Comparison of ENCODE assay signal across 15 cellular contexts in the genomic region with DNA sequence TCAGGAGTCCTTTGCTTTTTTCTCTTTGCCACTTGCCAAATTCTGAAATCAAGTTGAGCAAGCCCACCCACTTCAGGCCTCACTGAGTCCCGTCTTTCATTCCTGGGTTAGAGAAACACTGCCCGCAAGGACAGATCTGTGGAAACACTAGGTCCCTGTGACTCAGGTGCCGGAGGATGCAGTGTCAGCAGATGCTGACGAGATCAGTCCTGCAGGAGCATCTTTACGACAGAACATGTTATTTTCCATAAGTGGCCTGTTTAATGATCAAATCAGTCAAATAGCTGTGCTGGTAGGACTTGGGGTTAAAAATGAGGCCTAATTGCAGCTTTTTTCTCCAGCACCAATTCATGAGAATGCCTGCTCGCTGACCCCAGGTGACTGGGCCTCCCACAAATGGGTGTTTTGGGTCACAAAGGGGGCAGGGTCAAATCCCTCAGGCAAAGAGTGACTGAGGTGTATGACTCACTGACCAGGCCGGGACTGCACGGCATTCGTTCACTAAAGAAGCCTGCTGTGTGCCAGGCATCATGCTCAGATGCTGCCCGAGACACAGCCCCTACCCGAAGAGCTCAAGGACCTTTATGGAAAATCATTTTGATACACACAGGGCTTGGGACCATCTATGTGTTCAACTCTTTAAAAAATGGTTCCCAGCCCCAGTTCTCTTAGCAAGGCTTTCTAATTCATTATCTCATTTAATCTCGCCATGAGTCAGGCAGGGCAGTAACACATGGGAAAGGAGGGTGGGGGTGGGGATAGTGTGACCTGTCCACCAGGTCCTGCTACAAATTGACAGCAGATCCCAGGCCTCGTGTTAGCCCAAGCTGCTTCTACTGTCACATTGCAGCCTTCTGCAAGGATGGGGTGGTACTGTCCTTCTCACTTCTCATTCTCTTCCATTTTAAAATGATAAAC. TPM values are rescaled to one million over a fixed set of nuclear protein-coding genes. Genes with fewer than 3 reads are reported as not detected.
DNase-seq lines count a peak whose midpoint lies in the region; ATAC-seq and TF ChIP-seq lines count a peak whose summit lies in the region.
"Had no signal": no experiment of that assay in that cellular context is flagged by ENCODE, and none has a peak within 500 bp of the region (broad histone marks: within the 10 kb centered on the region; RNA-seq: fewer than 3 reads in every experiment).

No MANE protein-coding gene starts in this region.

- H3K4me1 ChIP-seq in SK-N-SH (ENCODE audit: control insufficient read depth in 1 of 2, insufficient read depth in 2 of 2, low read depth in 1 of 2, low read length in 1 of 2), result peaks cover 15 to 35% of the 10 kb centered on the region in 2 experiments

- no peak overlapping the region; the same call in 1 of the 2 replicates for H3K9ac ChIP-seq in SK-N-SH

- no peak overlapping the region for H3K4me3 ChIP-seq in SK-N-SH (ENCODE audit: low read depth in 2 of 2, low read length in 1 of 2)
- H3K4me3 ChIP-seq: dorsolateral prefrontal cortex, skin epidermis had no signal

- H3K27me3 ChIP-seq in SK-N-SH (ENCODE audit: insufficient read depth), result no peaks in the 10 kb centered on the region
- H3K27me3 ChIP-seq: BE2C, dorsolateral prefrontal cortex had no signal

- no peaks in the 10 kb centered on the region for H3K79me2 ChIP-seq in SK-N-SH (ENCODE audit: insufficient read depth)

- peaks cover 0 to 17% of the 10 kb centered on the region in 2 experiments for H3K36me3 ChIP-seq in SK-N-SH (replicated peaks in 1 of 2; ENCODE audit: control insufficient read depth in 1 of 2, insufficient read depth in 2 of 2, low read length in 1 of 2)

- H3K27ac Mint-ChIP-seq in activated naive CD8-positive, alpha-beta T cell treated with anti-CD3 and anti-CD28 coated beads, Interleukin-2, amount 50 U/mL, for 24 hours, result no peak overlapping the region
- H3K27ac Mint-ChIP-seq in activated naive CD8-positive, alpha-beta T cell treated with anti-CD3 and anti-CD28 coated beads for 36 hours, result no peak overlapping the region
- H3K27ac Mint-ChIP-seq in stimulated activated memory B cell treated with anti-CD40 and anti-IgM and Interleukin-4, amounts not matched to agents 10 μg/mL and 1 μg/mL and 100 μg/mL, for 72 hours, result peak overlapping the region; percentile 93
- H3K27ac Mint-ChIP-seq: activated T-cell treated with anti-CD3 and anti-CD28 coated beads, Interleukin-2, amount 50 U/mL, for 24 hours; stimulated activated naive CD8-positive, alpha-beta T cell treated with anti-CD3 and anti-CD28 coated beads, Interleukin-15, amount 100 ng/mL, for 72 hours had no signal

- peak; percentile 18 for ATAC-seq in activated naive CD8-positive, alpha-beta T cell treated with anti-CD3 and anti-CD28 coated beads, Interleukin-2, amount 50 U/mL, for 24 hours
- peak; percentile 37 for ATAC-seq in stimulated activated memory B cell treated with anti-CD40 and anti-IgM and Interleukin-4, amounts not matched to agents 10 μg/mL and 1 μg/mL and 100 μg/mL, for 72 hours
- ATAC-seq in HG03039 (IDR thresholded peaks at IDR 0.05; ENCODE audit: unreplicated experiment) (no peak), GM19324 (IDR thresholded peaks at IDR 0.05; ENCODE audit: low FRiP score, unreplicated experiment) (no peak)
- ATAC-seq: left ventricle myocardium superior; stimulated activated naive CD8-positive, alpha-beta T cell treated with anti-CD3 and anti-CD28 coated beads, Interleukin-15, amount 100 ng/mL, for 72 hours had no signal

- H3K4me2 ChIP-seq in SK-N-SH, result peak overlapping the region; percentile 58

- peak overlapping the region; percentile 34 to 49; a peak in 3 of 4 replicates for H3K27ac ChIP-seq in SK-N-SH (ENCODE audit: low read depth in 2 of 2, low read length in 1 of 2)

- DNase-seq in activated naive CD8-positive, alpha-beta T cell treated with anti-CD3 and anti-CD28 coated beads, Interleukin-2, amount 50 U/mL, for 24 hours, result no peak
- no peak for DNase-seq in activated naive CD8-positive, alpha-beta T cell treated with anti-CD3 and anti-CD28 coated beads for 36 hours
- DNase-seq in SK-N-SH (peak; percentile 72), glomerular visceral epithelial cell (ENCODE audit: extremely low spot score) (peak; percentile 72), HuH-7 (ENCODE audit: low spot score) (no peak)
- DNase-seq: activated T-cell treated with anti-CD3 and anti-CD28 coated beads, Interleukin-2, amount 50 U/mL, for 24 hours; BE2C; left ventricle myocardium superior; NCI-H187; stimulated activated naive CD8-positive, alpha-beta T cell treated with anti-CD3 and anti-CD28 coated beads, Interleukin-15, amount 100 ng/mL, for 72 hours had no signal

- no peak for TF ChIP-seq CTCF in SK-N-SH (IDR thresholded peaks at IDR 0.05)

- no peaks in the 10 kb centered on the region for H3K9me3 ChIP-seq in SK-N-SH
- H3K9me3 ChIP-seq: BE2C had no signal

- no peaks in the 10 kb centered on the region for H4K20me1 ChIP-seq in SK-N-SH (ENCODE audit: insufficient read depth)

- H3K9me2 ChIP-seq in SK-N-SH, result no peaks in the 10 kb centered on the region

- POLR2A ChIA-PET in SK-N-SH (lab: Yijun Ruan, JAX), result interaction anchor here (0.8 to 2.8 kb wide), 2 partner anchors 31 to 32 kb away, joined by 3 to 10 read pairs; a partner anchor contains a TSS

- TF ChIP-seq RAD21 in SK-N-SH (IDR thresholded peaks at IDR 0.05; ENCODE audit: low read length), result no peak

- H3K9me3 Mint-ChIP-seq in activated naive CD8-positive, alpha-beta T cell treated with anti-CD3 and anti-CD28 coated beads, Interleukin-2, amount 50 U/mL, for 24 hours, result no peaks in the 10 kb centered on the region
- H3K9me3 Mint-ChIP-seq in activated naive CD8-positive, alpha-beta T cell treated with anti-CD3 and anti-CD28 coated beads for 36 hours, result no peaks in the 10 kb centered on the region
- H3K9me3 Mint-ChIP-seq in stimulated activated memory B cell treated with anti-CD40 and anti-IgM and Interleukin-4, amounts not matched to agents 10 μg/mL and 1 μg/mL and 100 μg/mL, for 72 hours, result no peaks in the 10 kb centered on the region
- H3K9me3 Mint-ChIP-seq: activated T-cell treated with anti-CD3 and anti-CD28 coated beads, Interleukin-2, amount 50 U/mL, for 24 hours; stimulated activated naive CD8-positive, alpha-beta T cell treated with anti-CD3 and anti-CD28 coated beads, Interleukin-15, amount 100 ng/mL, for 72 hours had no signal

- no peak for TF ChIP-seq EP300 in SK-N-SH (IDR thresholded peaks at IDR 0.05; ENCODE audit: borderline replicate concordance in 1 of 2, low read depth in 1 of 2, low read length in 1 of 2)

- H3K4me1 Mint-ChIP-seq in activated naive CD8-positive, alpha-beta T cell treated with anti-CD3 and anti-CD28 coated beads, Interleukin-2, amount 50 U/mL, for 24 hours, result peaks cover 43% of the 10 kb centered on the region
- peaks cover 36% of the 10 kb centered on the region for H3K4me1 Mint-ChIP-seq in activated naive CD8-positive, alpha-beta T cell treated with anti-CD3 and anti-CD28 coated beads for 36 hours
- H3K4me1 Mint-ChIP-seq in stimulated activated memory B cell treated with anti-CD40 and anti-IgM and Interleukin-4, amounts not matched to agents 10 μg/mL and 1 μg/mL and 100 μg/mL, for 72 hours, result peaks cover 54% of the 10 kb centered on the region

- no peak overlapping the region; the same call in 1 of the 2 replicates for H2AFZ ChIP-seq in SK-N-SH (ENCODE audit: low read depth)

- CTCF ChIA-PET in SK-N-SH (lab: Yijun Ruan, JAX), result interaction anchor here (1.0 to 1.9 kb wide), 5 partner anchors 11 to 44 kb away, joined by 3 to 5 read pairs (median 4); no protein-coding TSS in a partner anchor

- H3K36me3 Mint-ChIP-seq in activated naive CD8-positive, alpha-beta T cell treated with anti-CD3 and anti-CD28 coated beads, Interleukin-2, amount 50 U/mL, for 24 hours (ENCODE audit: low read depth), result no peaks in the 10 kb centered on the region
- H3K36me3 Mint-ChIP-seq in activated naive CD8-positive, alpha-beta T cell treated with anti-CD3 and anti-CD28 coated beads for 36 hours, result no peaks in the 10 kb centered on the region
- H3K36me3 Mint-ChIP-seq in stimulated activated memory B cell treated with anti-CD40 and anti-IgM and Interleukin-4, amounts not matched to agents 10 μg/mL and 1 μg/mL and 100 μg/mL, for 72 hours, result peaks cover 21% of the 10 kb centered on the region

- no peak overlapping the region for H3K4me3 Mint-ChIP-seq in activated naive CD8-positive, alpha-beta T cell treated with anti-CD3 and anti-CD28 coated beads, Interleukin-2, amount 50 U/mL, for 24 hours
- no peak overlapping the region for H3K4me3 Mint-ChIP-seq in activated naive CD8-positive, alpha-beta T cell treated with anti-CD3 and anti-CD28 coated beads for 36 hours
- no peak overlapping the region for H3K4me3 Mint-ChIP-seq in stimulated activated memory B cell treated with anti-CD40 and anti-IgM and Interleukin-4, amounts not matched to agents 10 μg/mL and 1 μg/mL and 100 μg/mL, for 72 hours
- H3K4me3 Mint-ChIP-seq: activated T-cell treated with anti-CD3 and anti-CD28 coated beads, Interleukin-2, amount 50 U/mL, for 24 hours had no signal

- no peaks in the 10 kb centered on the region for H3K27me3 Mint-ChIP-seq in activated naive CD8-positive, alpha-beta T cell treated with anti-CD3 and anti-CD28 coated beads, Interleukin-2, amount 50 U/mL, for 24 hours
- H3K27me3 Mint-ChIP-seq in activated naive CD8-positive, alpha-beta T cell treated with anti-CD3 and anti-CD28 coated beads for 36 hours, result no peaks in the 10 kb centered on the region
- no peaks in the 10 kb centered on the region for H3K27me3 Mint-ChIP-seq in stimulated activated memory B cell treated with anti-CD40 and anti-IgM and Interleukin-4, amounts not matched to agents 10 μg/mL and 1 μg/mL and 100 μg/mL, for 72 hours
- H3K27me3 Mint-ChIP-seq: activated T-cell treated with anti-CD3 and anti-CD28 coated beads, Interleukin-2, amount 50 U/mL, for 24 hours; stimulated activated naive CD8-positive, alpha-beta T cell treated with anti-CD3 and anti-CD28 coated beads, Interleukin-15, amount 100 ng/mL, for 72 hours had no signal

- peaks cover 9% of the 10 kb centered on the region for H3F3A ChIP-seq in SK-N-SH (replicated peaks; ENCODE audit: insufficient read depth)

- WGBS in SK-N-SH (ENCODE audit: low lambda C conversion rate), result 50% methylated on average over 13 of the region's 13 CpGs

RNA-seq across cellular contexts. Expression of a gene that starts 21.0 kb away (rescaled TPM):
- 1 to 10 TPM; 3.7 to 4.0 TPM for total RNA-seq in activated naive CD8-positive, alpha-beta T cell treated with anti-CD3 and anti-CD28 coated beads for 36 hours
- 4.6 and 5.0 TPM in 2 replicates for polyA plus RNA-seq in SK-N-SH (2012; rRNA removed)
- 2.3 and 3.7 TPM in 2 replicates for polyA plus RNA-seq in SK-N-SH (2012; cell fraction: cytosol; rRNA removed)
- 6.9 and 9.8 TPM in 2 replicates for polyA plus RNA-seq in SK-N-SH (2012; cell fraction: nucleus; rRNA removed)

RNA-seq across cellular contexts. Expression of a gene that starts 31.5 kb away (rescaled TPM):
- total RNA-seq in activated naive CD8-positive, alpha-beta T cell treated with anti-CD3 and anti-CD28 coated beads for 36 hours, result 10 to 100 TPM; 54.7 to 55.1 TPM
- 87.5 and 91.6 TPM in 2 replicates for polyA plus RNA-seq in SK-N-SH (2012; rRNA removed)
- 49.6 and 70.3 TPM in 2 replicates for polyA plus RNA-seq in SK-N-SH (2012; cell fraction: cytosol; rRNA removed)
- polyA plus RNA-seq in SK-N-SH (2012; cell fraction: nucleus; rRNA removed), result 254 and 314 TPM in 2 replicates

RNA-seq across cellular contexts. Expression of a gene that starts 50.3 kb away (rescaled TPM):
- total RNA-seq in activated naive CD8-positive, alpha-beta T cell treated with anti-CD3 and anti-CD28 coated beads for 36 hours, result 10 to 100 TPM; 11.1 to 11.9 TPM
- not detected in 2 replicates for polyA plus RNA-seq in SK-N-SH (2012; rRNA removed)
- not detected in 2 replicates for polyA plus RNA-seq in SK-N-SH (2012; cell fraction: cytosol; rRNA removed)
- polyA plus RNA-seq in SK-N-SH (2012; cell fraction: nucleus; rRNA removed), result 0.01 TPM in 1 of 2 replicates, not detected in the other

RNA-seq across cellular contexts. Expression of a gene that starts 58.7 kb away (rescaled TPM):
- total RNA-seq in activated naive CD8-positive, alpha-beta T cell treated with anti-CD3 and anti-CD28 coated beads for 36 hours, result not detected
- polyA plus RNA-seq in SK-N-SH (2012; rRNA removed), result 0.26 and 0.43 TPM in 2 replicates
- polyA plus RNA-seq in SK-N-SH (2012; cell fraction: cytosol; rRNA removed), result 0.21 and 0.24 TPM in 2 replicates
- 0.34 and 0.43 TPM in 2 replicates for polyA plus RNA-seq in SK-N-SH (2012; cell fraction: nucleus; rRNA removed)

Comparison
In these comparisons a context has a peak if more than half of its experiments do, and no peak if none do; other contexts are left out.
1. ATAC-seq: peak in activated naive CD8-positive, alpha-beta T cell treated with anti-CD3 and anti-CD28 coated beads, Interleukin-2, amount 50 U/mL, for 24 hours (single experiment) and stimulated activated memory B cell treated with anti-CD40 and anti-IgM and Interleukin-4, amounts not matched to agents 10 μg/mL and 1 μg/mL and 100 μg/mL, for 72 hours (single experiment); none in HG03039 (single experiment) and GM19324 (single experiment).
2. DNase-seq: peak in SK-N-SH (single experiment) and glomerular visceral epithelial cell (single experiment); none in activated naive CD8-positive, alpha-beta T cell treated with anti-CD3 and anti-CD28 coated beads, Interleukin-2, amount 50 U/mL, for 24 hours (single experiment), activated naive CD8-positive, alpha-beta T cell treated with anti-CD3 and anti-CD28 coated beads for 36 hours (single experiment) and HuH-7 (single experiment).